15 cellular contexts compared by ENCODE assay signal in the genomic region with DNA sequence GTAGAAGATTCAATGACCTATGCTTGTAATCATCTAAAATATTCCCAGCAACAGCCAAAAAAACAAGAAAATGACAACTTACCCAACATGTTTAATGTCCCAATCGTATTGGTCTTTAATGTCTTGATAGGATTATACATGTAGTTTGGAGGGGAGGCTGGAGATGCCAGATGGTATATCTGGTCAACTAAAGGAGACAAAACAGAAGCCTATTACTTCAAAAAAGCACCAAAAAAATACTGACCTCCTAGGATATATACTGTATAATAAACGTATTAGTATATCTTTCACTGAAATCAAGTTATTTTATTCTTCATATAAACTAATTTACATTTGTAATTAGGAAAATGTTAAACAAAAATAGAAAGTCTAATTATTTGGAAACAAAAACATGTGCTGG.
"Had no signal": no experiment of that assay in that cellular context is flagged by ENCODE, and none has a peak within 500 bp of the region (broad histone marks: within the 10 kb centered on the region; RNA-seq: fewer than 3 reads in every experiment).

No MANE protein-coding gene starts in this region.

- H3K27ac ChIP-seq: testis had no signal

- DNase-seq: activated CD4-positive, alpha-beta T cell treated with anti-CD3 and anti-CD28 coated beads, Interleukin-2, amount 50 U/mL, for 4 hours; activated naive CD8-positive, alpha-beta T cell treated with anti-CD3 and anti-CD28 coated beads, Interleukin-2, amount 50 U/mL, for 24 hours; aorta; colonic mucosa; head of caudate nucleus; left lung; nucleus accumbens; posterior cingulate gyrus; sigmoid colon; stimulated activated CD4-positive, alpha-beta T cell treated with anti-CD3 and anti-CD28 coated beads, Interleukin-4, amount 100 ng/mL, for 4 hours; testis; upper lobe of left lung had no signal

- H3K36me3 ChIP-seq: colonic mucosa had no signal

- H3K27me3 Mint-ChIP-seq: activated naive CD8-positive, alpha-beta T cell treated with anti-CD3 and anti-CD28 coated beads, Interleukin-2, amount 50 U/mL, for 24 hours; central memory CD8-positive, alpha-beta T cell; stimulated activated memory B cell treated with anti-CD40 and anti-IgM and Interleukin-4, amounts not matched to agents 10 μg/mL and 1 μg/mL and 100 μg/mL, for 72 hours had no signal

- H3K4me1 ChIP-seq: testis had no signal

- H3K27ac Mint-ChIP-seq: activated naive CD8-positive, alpha-beta T cell treated with anti-CD3 and anti-CD28 coated beads, Interleukin-2, amount 50 U/mL, for 24 hours; activated T-helper 1 cell treated with anti-CD3 and anti-CD28 coated beads, Interleukin-12 subunit alpha, Interleukin-12 subunit beta, Interleukin-2, Interleukin-4 antibody, amounts not matched to agents 30 ng/mL and 10 ng/mL and 1 ng/mL, durations not matched to agents 14 hours and 24 hours and 36 hours; stimulated activated memory B cell treated with anti-CD40 and anti-IgM and Interleukin-4, amounts not matched to agents 10 μg/mL and 1 μg/mL and 100 μg/mL, for 72 hours had no signal

- H3K27me3 ChIP-seq: colonic mucosa, left lung, sigmoid colon, testis, upper lobe of left lung had no signal

- H3K9me3 ChIP-seq: colonic mucosa, left lung, sigmoid colon, testis, upper lobe of left lung had no signal

- ATAC-seq: activated naive CD8-positive, alpha-beta T cell treated with anti-CD3 and anti-CD28 coated beads, Interleukin-2, amount 50 U/mL, for 24 hours; stimulated activated memory B cell treated with anti-CD40 and anti-IgM and Interleukin-4, amounts not matched to agents 10 μg/mL and 1 μg/mL and 100 μg/mL, for 72 hours had no signal

- H3K4me3 ChIP-seq: left lung, sigmoid colon, testis, upper lobe of left lung had no signal

- H3K4me3 Mint-ChIP-seq: activated naive CD8-positive, alpha-beta T cell treated with anti-CD3 and anti-CD28 coated beads, Interleukin-2, amount 50 U/mL, for 24 hours; activated T-helper 1 cell treated with anti-CD3 and anti-CD28 coated beads, Interleukin-12 subunit alpha, Interleukin-12 subunit beta, Interleukin-2, Interleukin-4 antibody, amounts not matched to agents 30 ng/mL and 10 ng/mL and 1 ng/mL, durations not matched to agents 14 hours and 24 hours and 36 hours; central memory CD8-positive, alpha-beta T cell; stimulated activated memory B cell treated with anti-CD40 and anti-IgM and Interleukin-4, amounts not matched to agents 10 μg/mL and 1 μg/mL and 100 μg/mL, for 72 hours had no signal

- H3K9me3 Mint-ChIP-seq: activated naive CD8-positive, alpha-beta T cell treated with anti-CD3 and anti-CD28 coated beads, Interleukin-2, amount 50 U/mL, for 24 hours; activated T-helper 1 cell treated with anti-CD3 and anti-CD28 coated beads, Interleukin-12 subunit alpha, Interleukin-12 subunit beta, Interleukin-2, Interleukin-4 antibody, amounts not matched to agents 30 ng/mL and 10 ng/mL and 1 ng/mL, durations not matched to agents 14 hours and 24 hours and 36 hours; central memory CD8-positive, alpha-beta T cell; stimulated activated memory B cell treated with anti-CD40 and anti-IgM and Interleukin-4, amounts not matched to agents 10 μg/mL and 1 μg/mL and 100 μg/mL, for 72 hours had no signal
